ENCODE assay signal across 25 cellular contexts in the genomic region with DNA sequence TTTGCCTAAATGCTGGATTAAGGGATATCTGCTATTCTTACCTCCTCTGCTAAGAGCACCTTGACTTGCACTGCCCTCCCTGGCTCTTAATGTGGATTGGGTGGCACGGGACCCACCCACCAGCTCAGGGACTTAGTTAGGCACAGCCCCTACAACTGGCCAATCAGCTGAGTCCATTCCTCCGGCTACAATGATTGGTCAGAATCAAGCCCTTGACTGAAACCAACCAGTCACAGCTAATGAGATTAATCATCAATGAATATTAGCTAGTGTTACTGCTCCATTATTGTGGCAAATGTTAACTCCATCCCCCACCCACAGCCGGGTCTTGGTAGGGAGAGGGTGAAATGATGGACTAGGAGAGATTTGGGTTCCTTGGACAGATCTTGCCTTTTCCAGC.
DNase-seq lines count a peak whose midpoint lies in the region; ATAC-seq and TF ChIP-seq lines count a peak whose summit lies in the region.
"Had no signal": no experiment of that assay in that cellular context is flagged by ENCODE, and none has a peak within 500 bp of the region (broad histone marks: within the 10 kb centered on the region; RNA-seq: fewer than 3 reads in every experiment).

No MANE protein-coding gene starts in this region.

- H3K27me3 ChIP-seq in smooth muscle cell (ENCODE audit: low read depth) (no peaks in the 10 kb centered on the region), ascending aorta (no peaks in the 10 kb centered on the region)
- H3K27me3 ChIP-seq: upper lobe of right lung had no signal

- no peaks in the 10 kb centered on the region for H3K9me3 Mint-ChIP-seq in WTC11
- H3K9me3 Mint-ChIP-seq: activated CD4-positive, alpha-beta T cell treated with anti-CD3 and anti-CD28 coated beads, Interleukin-2, amount 10 ng/mL, durations not matched to agents 7 days and 5 days; activated naive CD4-positive, alpha-beta T cell treated with anti-CD3 and anti-CD28 coated beads, Interleukin-2, amount 50 U/mL, for 24 hours had no signal

- CTCF ChIA-PET in WTC11 (lab: Charles Lee), result no interaction called here

- ATAC-seq in WTC11, result no peak
- ATAC-seq: left colon, upper lobe of right lung had no signal

- H3K4me2 ChIP-seq in smooth muscle cell, result no peak overlapping the region

- DNase-seq in NCI-H82 (lab: John Stamatoyannopoulos, UW), result peak; percentile 44
- no peak for DNase-seq in NCI-H82 treated with DMSO at 0.1 percent for 48 hours (lab: John Stamatoyannopoulos, UW; ENCODE audit: unreplicated experiment)
- no peak for DNase-seq in WTC11 (ENCODE audit: low spot score)
- DNase-seq in iPS-NIHi11 (ENCODE audit: low spot score), result peak; percentile 46
- DNase-seq in smooth muscle cell (lab: John Stamatoyannopoulos, UW; ENCODE audit: unreplicated experiment), result no peak
- DNase-seq in ascending aorta (ENCODE audit: low spot score in 2 of 2), result no peak
- no peak for DNase-seq in SHP77 (lab: John Stamatoyannopoulos, UW)
- no peak for DNase-seq in SKM-1 treated with dmso at 0.1 percent for 144 hours (lab: John Stamatoyannopoulos, UW; ENCODE audit: unreplicated experiment)
- DNase-seq: activated CD4-positive, alpha-beta T cell treated with anti-CD3 and anti-CD28 coated beads, Interleukin-2, amount 10 ng/mL, durations not matched to agents 7 days and 5 days; caudate nucleus; CD4-positive, alpha-beta memory T cell; glutamatergic neuron; left colon; naive B cell; NCI-H1417 treated with DMSO at 0.1 percent for 48 hours; NCI-H2107; occipital lobe; small intestine; stimulated activated CD4-positive, alpha-beta T cell treated with anti-CD3 and anti-CD28 coated beads, Interleukin-2, amount 100 ng/mL, for 24 hours; upper lobe of right lung; WERI-Rb-1 had no signal

- H3K4me3 Mint-ChIP-seq in WTC11, result no peak overlapping the region
- H3K4me3 Mint-ChIP-seq: activated CD4-positive, alpha-beta T cell treated with anti-CD3 and anti-CD28 coated beads, Interleukin-2, amount 10 ng/mL, durations not matched to agents 7 days and 5 days; activated naive CD4-positive, alpha-beta T cell treated with anti-CD3 and anti-CD28 coated beads, Interleukin-2, amount 50 U/mL, for 24 hours; CD4-positive, alpha-beta memory T cell; dendritic cell treated with granulocyte-macrophage colony-stimulating factor and Interleukin-4, amounts not matched to agents 40 ng/mL and 50 ng/mL, for 4 days; naive B cell had no signal

- no peaks in the 10 kb centered on the region; the same call in 1 of the 2 replicates for H3K36me3 Mint-ChIP-seq in WTC11
- H3K36me3 Mint-ChIP-seq: activated naive CD4-positive, alpha-beta T cell treated with anti-CD3 and anti-CD28 coated beads, Interleukin-2, amount 50 U/mL, for 24 hours; CD4-positive, alpha-beta memory T cell; naive B cell had no signal

- TF ChIP-seq CTCF in WTC11 (IDR thresholded peaks at IDR 0.05) (no peak), smooth muscle cell (IDR thresholded peaks at IDR 0.05; ENCODE audit: borderline replicate concordance, insufficient read depth, poor library complexity, severe bottlenecking) (no peak), ascending aorta (IDR thresholded peaks at IDR 0.05) (no peak)

- H2AFZ ChIP-seq in smooth muscle cell (ENCODE audit: low read depth), result no peak overlapping the region

- H3K36me3 ChIP-seq in smooth muscle cell (ENCODE audit: low read depth) (no peaks in the 10 kb centered on the region), ascending aorta (no peaks in the 10 kb centered on the region)
- H3K36me3 ChIP-seq: upper lobe of right lung, WERI-Rb-1 had no signal

- H3K4me1 ChIP-seq in smooth muscle cell (ENCODE audit: low read depth) (peaks cover 22% of the 10 kb centered on the region), ascending aorta (no peaks in the 10 kb centered on the region)
- H3K4me1 ChIP-seq: upper lobe of right lung had no signal

- H3K27ac ChIP-seq in smooth muscle cell (ENCODE audit: low read depth) (peak overlapping the region; percentile 90), ascending aorta (no peak overlapping the region)
- H3K27ac ChIP-seq: 22Rv1, HL-60, upper lobe of right lung, WERI-Rb-1 had no signal

- H3K79me2 ChIP-seq in smooth muscle cell (ENCODE audit: low read depth), result no peaks in the 10 kb centered on the region

- intact Hi-C loops in ascending aorta (cut with DNase I), result no loop called here

- H3K27me3 Mint-ChIP-seq in WTC11 (ENCODE audit: low read depth), result peaks cover 5% of the 10 kb centered on the region
- H3K27me3 Mint-ChIP-seq: activated CD4-positive, alpha-beta T cell treated with anti-CD3 and anti-CD28 coated beads, Interleukin-2, amount 10 ng/mL, durations not matched to agents 7 days and 5 days; activated naive CD4-positive, alpha-beta T cell treated with anti-CD3 and anti-CD28 coated beads, Interleukin-2, amount 50 U/mL, for 24 hours; CD4-positive, alpha-beta memory T cell; dendritic cell treated with granulocyte-macrophage colony-stimulating factor and Interleukin-4, amounts not matched to agents 40 ng/mL and 50 ng/mL, for 4 days; naive B cell had no signal

- H4K20me1 ChIP-seq in smooth muscle cell (ENCODE audit: low read depth), result no peaks in the 10 kb centered on the region

- no peak overlapping the region for H3K27ac Mint-ChIP-seq in WTC11
- H3K27ac Mint-ChIP-seq: activated CD4-positive, alpha-beta T cell treated with anti-CD3 and anti-CD28 coated beads, Interleukin-2, amount 10 ng/mL, durations not matched to agents 7 days and 5 days; activated naive CD4-positive, alpha-beta T cell treated with anti-CD3 and anti-CD28 coated beads, Interleukin-2, amount 50 U/mL, for 24 hours; CD4-positive, alpha-beta memory T cell; dendritic cell treated with granulocyte-macrophage colony-stimulating factor and Interleukin-4, amounts not matched to agents 40 ng/mL and 50 ng/mL, for 4 days; naive B cell had no signal

- H3K9me3 ChIP-seq in smooth muscle cell (replicated peaks; ENCODE audit: low read depth) (no peaks in the 10 kb centered on the region), ascending aorta (no peaks in the 10 kb centered on the region)
- H3K9me3 ChIP-seq: upper lobe of right lung had no signal

- H3K9ac ChIP-seq in smooth muscle cell (ENCODE audit: low read depth), result no peak overlapping the region

- H3K4me3 ChIP-seq in smooth muscle cell (no peak overlapping the region), ascending aorta (no peak overlapping the region)
- H3K4me3 ChIP-seq: upper lobe of right lung had no signal

- POLR2A ChIA-PET in WTC11 (lab: Charles Lee), result interaction anchor here (1.1 kb wide), 1 partner anchor 12 kb away, joined by 3 read pairs; no protein-coding TSS in a partner anchor

- WGBS in smooth muscle cell (ENCODE audit: low lambda C conversion rate), result 98% methylated on average over 3 of the region's 3 CpGs

- peaks cover 36% of the 10 kb centered on the region for H3K4me1 Mint-ChIP-seq in WTC11
- H3K4me1 Mint-ChIP-seq: activated CD4-positive, alpha-beta T cell treated with anti-CD3 and anti-CD28 coated beads, Interleukin-2, amount 10 ng/mL, durations not matched to agents 7 days and 5 days; activated naive CD4-positive, alpha-beta T cell treated with anti-CD3 and anti-CD28 coated beads, Interleukin-2, amount 50 U/mL, for 24 hours; CD4-positive, alpha-beta memory T cell; naive B cell had no signal

- H3F3A ChIP-seq in smooth muscle cell (ENCODE audit: low read depth), result no peaks in the 10 kb centered on the region

TF ChIP-seq in WTC11, 78 proteins besides CTCF, POLR2A, EP300 and RAD21:
- TF ChIP-seq NFYB (CRISPR knock-in tag; conservative IDR thresholded peaks at IDR 0.05; ENCODE audit: low read depth) (peak; percentile 50; the same call in 1 of the 2 replicates), ZNF121 (CRISPR knock-in tag; IDR thresholded peaks at IDR 0.05) (no peak)

Comparison
In these comparisons a context has a peak if more than half of its experiments do, and no peak if none do; other contexts are left out.
1. DNase-seq: peak in NCI-H82 (single experiment) and iPS-NIHi11 (single experiment); none in NCI-H82 treated with DMSO at 0.1 percent for 48 hours (single experiment), WTC11 (single experiment), smooth muscle cell (single experiment), ascending aorta (0 of 2), SHP77 (0 of 2) and SKM-1 treated with dmso at 0.1 percent for 144 hours (single experiment).